Comparison of ENCODE assay signal across 22 cellular contexts in genomic region chr22:41249442-41249841, GRCh38. TPM values are rescaled to one million over a fixed set of nuclear protein-coding genes. Genes with fewer than 3 reads are reported as not detected.
"Had no signal": no experiment of that assay in that cellular context is flagged by ENCODE, and none has a peak within 500 bp of the region (broad histone marks: within the 10 kb centered on the region; RNA-seq: fewer than 3 reads in every experiment).

No MANE protein-coding gene starts in this region.

- H3K4me2 ChIP-seq: smooth muscle cell had no signal

- H3K4me3 ChIP-seq: lower lobe of right lung, ovary, right atrium auricular region, right lobe of liver, smooth muscle cell, tibial nerve, uterus had no signal

- DNase-seq: hypothalamus; islet precursor cell; lower lobe of right lung; mammary epithelial cell; mesenchymal stem cell; naive thymus-derived CD8-positive, alpha-beta T cell; occipital lobe; ovary; right lobe of liver; stimulated activated CD4-positive, alpha-beta T cell treated with anti-CD3 and anti-CD28 coated beads, Interleukin-1b, Interleukin-23, amount 100 ng/mL, for 48 hours; stimulated activated CD4-positive, alpha-beta T cell treated with anti-CD3 and anti-CD28 coated beads, Interleukin-2, amount 100 ng/mL, for 48 hours; stimulated activated CD4-positive, alpha-beta T cell treated with anti-CD3 and anti-CD28 coated beads, Interleukin-4, amount 100 ng/mL, for 4 hours; stimulated activated CD8-positive, alpha-beta memory T cell treated with anti-CD3 and anti-CD28 coated beads, Interleukin-4, amount 100 ng/mL, for 48 hours; stimulated activated naive CD4-positive, alpha-beta T cell treated with Interleukin-2 at 50 U/mL for 16 hours; stimulated activated naive CD8-positive, alpha-beta T cell treated with anti-CD3 and anti-CD28 coated beads, Interleukin-15, amount 100 ng/mL, for 72 hours; substantia nigra; uterus had no signal

- H3K27me3 ChIP-seq: neutrophil, ovary, right atrium auricular region, right lobe of liver, tibial nerve, uterus had no signal

- H3K36me3 ChIP-seq: ovary, uterus had no signal

- ATAC-seq: lower lobe of right lung; naive thymus-derived CD8-positive, alpha-beta T cell; right lobe of liver; stimulated activated memory B cell treated with anti-CD40 and anti-IgM and Interleukin-4, amounts not matched to agents 10 μg/mL and 1 μg/mL and 100 μg/mL, for 72 hours; stimulated activated naive CD8-positive, alpha-beta T cell treated with anti-CD3 and anti-CD28 coated beads, Interleukin-15, amount 100 ng/mL, for 72 hours had no signal

- H3K9me3 ChIP-seq: lower lobe of right lung, neutrophil, ovary, right atrium auricular region, right lobe of liver, tibial nerve, uterus had no signal

- H3K27ac ChIP-seq: lower lobe of right lung, neutrophil, ovary, right lobe of liver, tibial nerve, uterus had no signal

- H3K4me1 ChIP-seq: lower lobe of right lung, tibial nerve, uterus had no signal

RNA-seq across cellular contexts. Expression of gene CHADL, which starts 8.7 kb away (rescaled TPM):
- total RNA-seq: smooth muscle cell had no signal
